Comparison of ENCODE assay signal across 8 cellular contexts in the genomic region with DNA sequence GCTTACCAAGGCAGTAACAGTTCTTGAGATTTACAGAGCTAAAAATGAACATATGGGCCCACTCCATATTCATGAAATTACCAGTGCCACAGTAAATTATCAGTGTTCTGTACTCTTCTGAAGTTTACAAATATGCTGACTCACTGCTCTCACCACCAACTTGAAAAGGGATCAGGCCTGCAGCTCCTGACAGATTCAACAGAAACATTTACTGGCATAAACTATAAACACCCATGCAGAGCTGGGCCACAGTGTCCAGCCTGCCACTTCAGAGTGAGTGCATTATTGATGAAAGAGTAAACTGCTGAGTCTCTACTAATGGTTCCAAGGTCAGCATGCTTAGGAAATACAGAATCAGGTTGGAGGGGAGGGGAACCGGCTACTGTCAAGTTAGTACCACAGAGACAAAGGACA.
DNase-seq lines count a peak whose midpoint lies in the region; ATAC-seq and TF ChIP-seq lines count a peak whose summit lies in the region.

No MANE protein-coding gene starts in this region.

- DNase-seq in activated naive CD4-positive, alpha-beta T cell treated with anti-CD3 and anti-CD28 coated beads for 36 hours: no peak
- no peak for DNase-seq in activated naive CD4-positive, alpha-beta T cell treated with Interleukin-2 at 50 U/mL for 16 hours
- peak in 5 of 7 donors; percentile 39 to 72 (median 59) for DNase-seq in adrenal gland
- peak; percentile 30 for DNase-seq in kidney tubule cell (ENCODE audit: low spot score)
- no peak for DNase-seq in transverse colon
- no peak for DNase-seq in stimulated activated CD4-positive, alpha-beta T cell treated with anti-CD3 and anti-CD28 coated beads, Interleukin-12 subunit alpha, Interleukin-12 subunit beta, amount 100 ng/mL, for 4 hours
- no peak for DNase-seq in SHP77 treated with DMSO at 0.1 percent for 48 hours (lab: John Stamatoyannopoulos, UW)

- ATAC-seq in GM19452 (IDR thresholded peaks at IDR 0.05; ENCODE audit: unreplicated experiment): no peak

- in situ Hi-C loops in transverse colon (cut with MboI; ENCODE audit: low pct_ligation_motif_present in 1 of 4, low pct_unique_long_range_greater_than_20kb in 1 of 4, low sequenced_read_pairs in 3 of 4): loop anchor here (25.0 kb wide), 3 partner anchors 260 to 535 kb away; a partner anchor contains a TSS

- H3K36me3 ChIP-seq in adrenal gland (replicated peaks in 1 of 2) (peaks cover 0 to 9% of the 10 kb centered on the region in 2 donors), transverse colon (no peaks in the 10 kb centered on the region)

- CTCF ChIA-PET in activated naive CD4-positive, alpha-beta T cell treated with anti-CD3 and anti-CD28 coated beads for 36 hours (lab: Charles Lee): interaction anchor here (0.6 to 1.4 kb wide), 2 partner anchors 11 to 331 kb away, joined by 3 to 4 read pairs; no protein-coding TSS in a partner anchor

- no peak for TF ChIP-seq EP300 in transverse colon (IDR thresholded peaks at IDR 0.05; ENCODE audit: low read depth)

- 28 to 43% (median 38%) methylated on average over 1 of the region's 1 CpG for WGBS in adrenal gland, 4 donors
- WGBS in transverse colon (ENCODE audit: low coverage in 1 of 2), 2 donors: 59 to 100% methylated on average over 1 of the region's 1 CpG

- H3K4me1 ChIP-seq in adrenal gland (replicated peaks in 1 of 2): peaks cover 16 to 19% of the 10 kb centered on the region in 2 donors
- peaks cover 0 to 25% (median 8%) of the 10 kb centered on the region in 4 donors for H3K4me1 ChIP-seq in transverse colon

- intact Hi-C loops in activated naive CD4-positive, alpha-beta T cell treated with anti-CD3 and anti-CD28 coated beads for 36 hours (cut with micrococcal nuclease): no loop called here
- intact Hi-C loops in adrenal gland (cut with DNase I): no loop called here
- intact Hi-C loops in transverse colon (cut with DNase I; ENCODE audit: low total_unique reads): no loop called here

- peak overlapping the region in 3 of 5 donors; percentile 45 to 70 (median 59) for H3K27ac ChIP-seq in adrenal gland
- H3K27ac ChIP-seq in transverse colon: peak overlapping the region; percentile 25 to 63 (median 34)

- H3K4me1 Mint-ChIP-seq in activated naive CD4-positive, alpha-beta T cell treated with anti-CD3 and anti-CD28 coated beads for 36 hours (ENCODE audit: low read depth): no peaks in the 10 kb centered on the region

- no peaks in the 10 kb centered on the region for H3K27me3 Mint-ChIP-seq in activated naive CD4-positive, alpha-beta T cell treated with anti-CD3 and anti-CD28 coated beads for 36 hours (ENCODE audit: low read depth)

- no peak for TF ChIP-seq POLR2A in adrenal gland (IDR thresholded peaks at IDR 0.05)
- no peak for TF ChIP-seq POLR2A in transverse colon (IDR thresholded peaks at IDR 0.05)

- no peak overlapping the region for H3K4me3 Mint-ChIP-seq in activated naive CD4-positive, alpha-beta T cell treated with anti-CD3 and anti-CD28 coated beads for 36 hours

- H3K27me3 ChIP-seq in adrenal gland: no peaks in the 10 kb centered on the region
- H3K27me3 ChIP-seq in transverse colon: no peaks in the 10 kb centered on the region

- H3K27ac Mint-ChIP-seq in activated naive CD4-positive, alpha-beta T cell treated with anti-CD3 and anti-CD28 coated beads for 36 hours: peak overlapping the region; percentile 25

- TF ChIP-seq CTCF in adrenal gland (IDR thresholded peaks at IDR 0.05) (no peak), transverse colon (IDR thresholded peaks at IDR 0.05) (no peak)

- H3K4me3 ChIP-seq in adrenal gland: no peak overlapping the region
- no peak overlapping the region for H3K4me3 ChIP-seq in transverse colon

- H3K9me3 ChIP-seq in adrenal gland (replicated peaks in 1 of 3) (no peaks in the 10 kb centered on the region), transverse colon (no peaks in the 10 kb centered on the region)

- peaks cover 38% of the 10 kb centered on the region for H3K36me3 Mint-ChIP-seq in activated naive CD4-positive, alpha-beta T cell treated with anti-CD3 and anti-CD28 coated beads for 36 hours (ENCODE audit: low read depth)

- H3K9me3 Mint-ChIP-seq in activated naive CD4-positive, alpha-beta T cell treated with anti-CD3 and anti-CD28 coated beads for 36 hours: no peaks in the 10 kb centered on the region

Comparison
In these comparisons a context has a peak if more than half of its experiments do, and no peak if none do; other contexts are left out.
1. DNase-seq: peak in adrenal gland (5 of 7) and kidney tubule cell (single experiment); none in activated naive CD4-positive, alpha-beta T cell treated with anti-CD3 and anti-CD28 coated beads for 36 hours (single experiment), activated naive CD4-positive, alpha-beta T cell treated with Interleukin-2 at 50 U/mL for 16 hours (single experiment), transverse colon (single experiment), stimulated activated CD4-positive, alpha-beta T cell treated with anti-CD3 and anti-CD28 coated beads, Interleukin-12 subunit alpha, Interleukin-12 subunit beta, amount 100 ng/mL, for 4 hours (single experiment) and SHP77 treated with DMSO at 0.1 percent for 48 hours (single experiment).